8 cellular contexts compared by ENCODE assay signal in genomic region chrX:119482497-119483480, GRCh38. TPM values are rescaled to one million over a fixed set of nuclear protein-coding genes. Genes with fewer than 3 reads are reported as not detected.
A peak's percentile ranks its signal among the peaks of the same experiment; 100 is the strongest.
DNase-seq lines count a peak whose midpoint lies in the region; ATAC-seq lines count a peak whose summit lies in the region.

No MANE protein-coding gene starts in this region.

- H3K27ac Mint-ChIP-seq in activated CD8-positive, alpha-beta memory T cell treated with anti-CD3 and anti-CD28 coated beads, Interleukin-2, amount 10 ng/mL, durations not matched to agents 7 days and 5 days: peak overlapping the region; percentile 67

- no peaks in the 10 kb centered on the region for H3K36me3 Mint-ChIP-seq in activated CD8-positive, alpha-beta memory T cell treated with anti-CD3 and anti-CD28 coated beads, Interleukin-2, amount 10 ng/mL, durations not matched to agents 7 days and 5 days

- CTCF ChIA-PET in activated CD8-positive, alpha-beta memory T cell treated with anti-CD3 and anti-CD28 coated beads, Interleukin-2, amount 10 ng/mL, durations not matched to agents 7 days and 5 days (lab: Charles Lee): interaction anchor here (0.6 to 2.6 kb wide), 24 partner anchors 9 to 1306 kb away, joined by 3 to 20 read pairs (median 4); partner anchors contain the start of genes SEPTIN6 and SLC25A5

- DNase-seq in NCI-H2171 treated with DMSO at 0.1 percent for 48 hours (lab: John Stamatoyannopoulos, UW) (peak; percentile 48), NCI-H2171 (lab: John Stamatoyannopoulos, UW) (no peak), NCI-H510A treated with DMSO at 0.1 percent for 48 hours (lab: John Stamatoyannopoulos, UW) (peak; percentile 50), epithelial cell of prostate (ENCODE audit: low read depth, low spot score) (no peak)
- DNase-seq in activated CD8-positive, alpha-beta memory T cell treated with anti-CD3 and anti-CD28 coated beads, Interleukin-2, amount 10 ng/mL, durations not matched to agents 7 days and 5 days: peak; percentile 75
- peak; percentile 41 to 42 for DNase-seq in stimulated activated CD8-positive, alpha-beta memory T cell treated with anti-CD3 and anti-CD28 coated beads, Interleukin-7, amount 100 ng/mL, for 48 hours (ENCODE audit: extremely low read depth in 1 of 2, low read depth in 1 of 2)

- H3K36me3 ChIP-seq in mucosa of stomach (ENCODE audit: control insufficient read depth, insufficient read depth, low read length): no peaks in the 10 kb centered on the region

- no peak overlapping the region for H3K4me3 ChIP-seq in mucosa of stomach (ENCODE audit: low read length)

- peak overlapping the region; percentile 62 for H3K27ac ChIP-seq in epithelial cell of prostate

- peaks cover 11% of the 10 kb centered on the region for H3K4me1 Mint-ChIP-seq in activated CD8-positive, alpha-beta memory T cell treated with anti-CD3 and anti-CD28 coated beads, Interleukin-2, amount 10 ng/mL, durations not matched to agents 7 days and 5 days

- peak overlapping the region; percentile 42 for H3K4me3 Mint-ChIP-seq in activated CD8-positive, alpha-beta memory T cell treated with anti-CD3 and anti-CD28 coated beads, Interleukin-2, amount 10 ng/mL, durations not matched to agents 7 days and 5 days

- no peaks in the 10 kb centered on the region for H3K27me3 ChIP-seq in mucosa of stomach (ENCODE audit: control insufficient read depth, insufficient read depth, low read length)

- ATAC-seq in HG02840 (IDR thresholded peaks at IDR 0.05; ENCODE audit: low FRiP score, unreplicated experiment): peak; percentile 76
- peak; percentile 95 for ATAC-seq in activated CD8-positive, alpha-beta memory T cell treated with anti-CD3 and anti-CD28 coated beads, Interleukin-2, amount 10 ng/mL, durations not matched to agents 7 days and 5 days

- no peaks in the 10 kb centered on the region for H3K9me3 ChIP-seq in mucosa of stomach (ENCODE audit: control insufficient read depth, low read length)

- H3K27me3 Mint-ChIP-seq in activated CD8-positive, alpha-beta memory T cell treated with anti-CD3 and anti-CD28 coated beads, Interleukin-2, amount 10 ng/mL, durations not matched to agents 7 days and 5 days: no peaks in the 10 kb centered on the region

- peaks cover 26% of the 10 kb centered on the region for H3K4me1 ChIP-seq in mucosa of stomach (ENCODE audit: control insufficient read depth, insufficient read depth, low read length)

- peak overlapping the region; percentile 57 for H3K9ac ChIP-seq in mucosa of stomach (ENCODE audit: low read length)

- no peaks in the 10 kb centered on the region for H3K9me3 Mint-ChIP-seq in activated CD8-positive, alpha-beta memory T cell treated with anti-CD3 and anti-CD28 coated beads, Interleukin-2, amount 10 ng/mL, durations not matched to agents 7 days and 5 days (ENCODE audit: low read depth)

RNA-seq across cellular contexts. Expression of gene SLC25A5, which starts 14.5 kb away (rescaled TPM):
- total RNA-seq in activated CD8-positive, alpha-beta memory T cell treated with anti-CD3 and anti-CD28 coated beads, Interleukin-2, amount 10 ng/mL, durations not matched to agents 7 days and 5 days: 100 to 1,000 TPM; 434 to 517 TPM

Comparison
In these comparisons a context has a peak if more than half of its experiments do, and no peak if none do; other contexts are left out.
1. DNase-seq: peak in NCI-H2171 treated with DMSO at 0.1 percent for 48 hours (single experiment), NCI-H510A treated with DMSO at 0.1 percent for 48 hours (single experiment), activated CD8-positive, alpha-beta memory T cell treated with anti-CD3 and anti-CD28 coated beads, Interleukin-2, amount 10 ng/mL, durations not matched to agents 7 days and 5 days (single experiment) and stimulated activated CD8-positive, alpha-beta memory T cell treated with anti-CD3 and anti-CD28 coated beads, Interleukin-7, amount 100 ng/mL, for 48 hours (2 of 2); none in NCI-H2171 (single experiment) and epithelial cell of prostate (single experiment).